In genomic region chr20:11822116-11822794, GRCh38 we compare ENCODE assay signal across 1 cellular context.
TF ChIP-seq lines count a peak whose summit lies in the region.

No MANE protein-coding gene starts in this region.

TF ChIP-seq in SK-N-SH, 30 proteins besides CTCF, POLR2A, EP300 and RAD21 (continued from another document):
- TF ChIP-seq IRF3 (IDR thresholded peaks at IDR 0.05; ENCODE audit: low read depth, low read length): no peak
- no peak for TF ChIP-seq JUND (IDR thresholded peaks at IDR 0.05)
- TF ChIP-seq CHD2 (IDR thresholded peaks at IDR 0.05; ENCODE audit: low read length, partially characterized antibody): no peak
- no peak for TF ChIP-seq RXRA (IDR thresholded peaks at IDR 0.05; ENCODE audit: borderline replicate concordance, low read depth)
TF ChIP-seq in SK-N-SH: peak in this region for 0.
